In genomic region chr17:74862108-74862901, GRCh38 we compare ENCODE assay signal across 8 cellular contexts. TPM values are rescaled to one million over a fixed set of nuclear protein-coding genes. Genes with fewer than 3 reads are reported as not detected.
DNase-seq lines count a peak whose midpoint lies in the region; ATAC-seq and TF ChIP-seq lines count a peak whose summit lies in the region.

No MANE protein-coding gene starts in this region.

- CTCF ChIA-PET in activated CD4-positive, alpha-beta T cell treated with anti-CD3 and anti-CD28 coated beads, Interleukin-2, amount 10 ng/mL, durations not matched to agents 7 days and 5 days (lab: Charles Lee) = interaction anchor here (0.6 to 3.8 kb wide), 21 partner anchors 9 to 256 kb away, joined by 3 to 29 read pairs (median 5); partner anchors contain the start of gene FDXR

- no peak overlapping the region for H3K27ac Mint-ChIP-seq in activated CD4-positive, alpha-beta T cell treated with anti-CD3 and anti-CD28 coated beads, Interleukin-2, amount 10 ng/mL, durations not matched to agents 7 days and 5 days

- H3K9ac ChIP-seq in mesenchymal stem cell (ENCODE audit: low read length) = no peak overlapping the region

- H3K4me3 ChIP-seq in GM06990 (replicated peaks; ENCODE audit: low read depth, low read length) (no peak overlapping the region), mesenchymal stem cell (ENCODE audit: insufficient read depth in 1 of 2, low read depth in 1 of 2, low read length in 2 of 2) (peak overlapping the region in 1 of 2 experiments; percentile 10)

- H3K4me1 Mint-ChIP-seq in activated CD4-positive, alpha-beta T cell treated with anti-CD3 and anti-CD28 coated beads, Interleukin-2, amount 10 ng/mL, durations not matched to agents 7 days and 5 days = peaks cover 11% of the 10 kb centered on the region

- ATAC-seq in GM18519 (IDR thresholded peaks at IDR 0.05; ENCODE audit: low FRiP score, unreplicated experiment) (no peak), HG03108 (IDR thresholded peaks at IDR 0.05; ENCODE audit: unreplicated experiment) (no peak)

- peaks cover 42% of the 10 kb centered on the region for H3K4me1 ChIP-seq in mesenchymal stem cell (ENCODE audit: control insufficient read depth, insufficient read depth, low read depth, low read length)

- no peak overlapping the region for H2BK5ac ChIP-seq in mesenchymal stem cell (ENCODE audit: low read depth, low read length, poor library complexity, severe bottlenecking)

- H2BK12ac ChIP-seq in mesenchymal stem cell (ENCODE audit: low read length in 2 of 2) = no peak overlapping the region

- no peak overlapping the region for H2BK15ac ChIP-seq in mesenchymal stem cell (ENCODE audit: low read depth, poor library complexity, severe bottlenecking)

- no peak overlapping the region for H2BK120ac ChIP-seq in mesenchymal stem cell (ENCODE audit: low read depth, low read length)

- no peak overlapping the region for H3K18ac ChIP-seq in mesenchymal stem cell (ENCODE audit: low read depth in 1 of 2, low read length in 2 of 2)

- H2AK5ac ChIP-seq in mesenchymal stem cell (ENCODE audit: low read length, severe bottlenecking) = no peak overlapping the region

- TF ChIP-seq CTCF in GM06990 (IDR thresholded peaks at IDR 0.05; ENCODE audit: insufficient read depth, low read length, poor library complexity, severe bottlenecking) = peak; percentile 76

- H3K9me3 Mint-ChIP-seq in activated CD4-positive, alpha-beta T cell treated with anti-CD3 and anti-CD28 coated beads, Interleukin-2, amount 10 ng/mL, durations not matched to agents 7 days and 5 days = no peaks in the 10 kb centered on the region

- H3K27me3 ChIP-seq in GM06990 (replicated peaks; ENCODE audit: control insufficient read depth, insufficient read depth, low read length) = peaks cover 1% of the 10 kb centered on the region; the same call in 1 of the 2 replicates
- peaks cover 39 to 42% of the 10 kb centered on the region in 2 experiments for H3K27me3 ChIP-seq in mesenchymal stem cell (ENCODE audit: control insufficient read depth in 1 of 2, insufficient read depth in 1 of 2, low read length in 2 of 2)

- no peak overlapping the region for H4K8ac ChIP-seq in mesenchymal stem cell (ENCODE audit: low read length)

- peaks cover 2% of the 10 kb centered on the region for H3K79me1 ChIP-seq in mesenchymal stem cell (replicated peaks; ENCODE audit: low read length, poor library complexity, severe bottlenecking)

- H3K27ac ChIP-seq in mesenchymal stem cell (ENCODE audit: low read length, poor library complexity, severe bottlenecking) = no peak overlapping the region

- no peak overlapping the region for H3K14ac ChIP-seq in mesenchymal stem cell (ENCODE audit: low read length in 2 of 2)

- H4K91ac ChIP-seq in mesenchymal stem cell (ENCODE audit: low read length) = no peak overlapping the region

- no peak overlapping the region for H2AFZ ChIP-seq in mesenchymal stem cell (ENCODE audit: low read depth, low read length)

- H3K4ac ChIP-seq in mesenchymal stem cell (ENCODE audit: low read depth in 1 of 2, low read length in 2 of 2) = no peak overlapping the region

- H3K36me3 ChIP-seq in GM06990 (ENCODE audit: control insufficient read depth, insufficient read depth, low read length) (peaks cover 34% of the 10 kb centered on the region), mesenchymal stem cell (ENCODE audit: control insufficient read depth in 1 of 2, insufficient read depth in 2 of 2, low read depth in 1 of 2, low read length in 2 of 2) (peaks cover 18 to 40% of the 10 kb centered on the region in 2 experiments)

- no peaks in the 10 kb centered on the region for H3K9me3 ChIP-seq in mesenchymal stem cell (ENCODE audit: control insufficient read depth, low read length)

- H3K23ac ChIP-seq in mesenchymal stem cell (ENCODE audit: low read length in 2 of 2) = no peak overlapping the region

- H3K4me2 ChIP-seq in mesenchymal stem cell (ENCODE audit: low read length, poor library complexity, severe bottlenecking) = no peak overlapping the region

- H3K27me3 Mint-ChIP-seq in activated CD4-positive, alpha-beta T cell treated with anti-CD3 and anti-CD28 coated beads, Interleukin-2, amount 10 ng/mL, durations not matched to agents 7 days and 5 days = peaks cover 35% of the 10 kb centered on the region

- peaks cover 5% of the 10 kb centered on the region for H3K36me3 Mint-ChIP-seq in activated CD4-positive, alpha-beta T cell treated with anti-CD3 and anti-CD28 coated beads, Interleukin-2, amount 10 ng/mL, durations not matched to agents 7 days and 5 days (ENCODE audit: low read depth)

- no peak overlapping the region for H3K4me3 Mint-ChIP-seq in activated CD4-positive, alpha-beta T cell treated with anti-CD3 and anti-CD28 coated beads, Interleukin-2, amount 10 ng/mL, durations not matched to agents 7 days and 5 days

- POLR2A ChIA-PET in activated CD4-positive, alpha-beta T cell treated with anti-CD3 and anti-CD28 coated beads, Interleukin-2, amount 10 ng/mL, durations not matched to agents 7 days and 5 days (lab: Charles Lee) = interaction anchor here (1.5 kb wide), 1 partner anchor 10 kb away, joined by 6 read pairs; no protein-coding TSS in a partner anchor

- no peak for DNase-seq in GM06990 (ENCODE audit: extremely low read depth, insufficient read length)
- DNase-seq in NCI-H1092 treated with DMSO at 0.1 percent for 48 hours (lab: John Stamatoyannopoulos, UW) = peak; percentile 10
- peak; percentile 75 for DNase-seq in activated CD4-positive, alpha-beta T cell treated with anti-CD3 and anti-CD28 coated beads, Interleukin-2, amount 10 ng/mL, durations not matched to agents 7 days and 5 days
- DNase-seq in dermis blood vessel endothelial cell = peak; percentile 73
- DNase-seq in mesenchymal stem cell = peak; percentile 60
- peak; percentile 14 to 52 for DNase-seq in stimulated activated CD8-positive, alpha-beta memory T cell treated with anti-CD3 and anti-CD28 coated beads, Interleukin-2, amount 100 ng/mL, for 1 hour (ENCODE audit: low read depth in 2 of 2)

- 51% methylated on average over 23 of the region's 25 CpGs for WGBS in mesenchymal stem cell

RNA-seq across cellular contexts. Expression of gene GRIN2C, which starts 2.6 kb away (rescaled TPM):
- total RNA-seq in activated CD4-positive, alpha-beta T cell treated with anti-CD3 and anti-CD28 coated beads, Interleukin-2, amount 10 ng/mL, durations not matched to agents 7 days and 5 days = under 1 TPM; 0.20 to 0.25 TPM
- 0.14 and 0.17 TPM in 2 replicates for total RNA-seq in dermis blood vessel endothelial cell
- polyA plus RNA-seq in mesenchymal stem cell (2013, experiment 1 of 2) = not detected
- 0.01 TPM for polyA plus RNA-seq in mesenchymal stem cell (2013, experiment 2 of 2)

RNA-seq across cellular contexts. Expression of gene FDXR, which starts 10.5 kb away (rescaled TPM):
- total RNA-seq in activated CD4-positive, alpha-beta T cell treated with anti-CD3 and anti-CD28 coated beads, Interleukin-2, amount 10 ng/mL, durations not matched to agents 7 days and 5 days = 10 to 100 TPM; 36.0 to 43.4 TPM
- total RNA-seq in dermis blood vessel endothelial cell = 36.2 and 59.5 TPM in 2 replicates
- 11.8 TPM for polyA plus RNA-seq in mesenchymal stem cell (2013, experiment 1 of 2)
- polyA plus RNA-seq in mesenchymal stem cell (2013, experiment 2 of 2) = 11.7 TPM

RNA-seq across cellular contexts. Expression of gene FADS6, which starts 31.1 kb away (rescaled TPM):
- not detected for total RNA-seq in activated CD4-positive, alpha-beta T cell treated with anti-CD3 and anti-CD28 coated beads, Interleukin-2, amount 10 ng/mL, durations not matched to agents 7 days and 5 days
- 0.05 TPM in 1 of 2 replicates, not detected in the other for total RNA-seq in dermis blood vessel endothelial cell
- polyA plus RNA-seq in mesenchymal stem cell (2013, experiment 1 of 2) = not detected
- polyA plus RNA-seq in mesenchymal stem cell (2013, experiment 2 of 2) = not detected
